In the genomic region with DNA sequence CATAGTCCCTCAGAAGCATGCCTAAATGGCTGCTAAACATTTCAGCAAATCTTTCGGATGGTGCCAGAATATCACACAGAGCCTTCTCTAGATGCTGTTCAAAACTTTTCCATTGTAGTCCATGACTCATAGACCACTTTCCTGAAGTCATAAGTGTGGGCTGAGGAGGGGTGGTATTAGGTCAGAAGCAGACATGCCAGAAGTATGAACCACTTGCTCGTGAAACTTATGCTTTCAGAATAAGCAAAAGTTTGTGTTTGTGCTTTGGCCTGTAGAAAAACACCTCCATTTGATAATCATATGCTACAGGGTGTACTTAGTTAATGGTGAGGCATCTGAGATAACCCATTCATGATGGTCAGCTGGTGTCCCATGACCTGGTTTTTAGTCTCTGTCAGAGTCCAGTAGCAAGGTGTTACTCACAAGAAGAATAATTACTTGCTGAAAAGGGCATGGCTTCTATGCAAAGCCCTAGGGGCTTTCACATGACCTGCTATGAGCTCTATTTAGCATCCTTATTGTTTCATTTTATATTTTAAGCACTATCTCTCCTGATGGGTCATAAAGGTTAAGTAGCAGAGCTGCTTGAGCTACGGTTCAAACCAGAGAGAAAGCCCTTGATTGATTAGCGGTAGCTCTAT, we compare ENCODE assay signal across 11 cellular contexts.
A peak's percentile ranks its signal among the peaks of the same experiment; 100 is the strongest.
DNase-seq lines count a peak whose midpoint lies in the region; ATAC-seq, FAIRE-seq and TF ChIP-seq lines count a peak whose summit lies in the region.
"Had no signal": no experiment of that assay in that cellular context is flagged by ENCODE, and none has a peak within 500 bp of the region (broad histone marks: within the 10 kb centered on the region; RNA-seq: fewer than 3 reads in every experiment).

No MANE protein-coding gene starts in this region.

- no peak overlapping the region for H3K4me2 ChIP-seq in MM.1S (ENCODE audit: low read depth, low read length)

- H3K9ac ChIP-seq in MM.1S (ENCODE audit: low read length), result no peak overlapping the region

- no peaks in the 10 kb centered on the region for H3K4me1 ChIP-seq in MM.1S (ENCODE audit: low read length)
- H3K4me1 ChIP-seq: HAP-1, tibial nerve had no signal

- H3K9me2 ChIP-seq in MM.1S (replicated peaks; ENCODE audit: insufficient read depth, low read length), result no peaks in the 10 kb centered on the region

- no peaks in the 10 kb centered on the region for H3K27me3 ChIP-seq in MM.1S (replicated peaks; ENCODE audit: insufficient read depth, low read length)
- H3K27me3 ChIP-seq: tibial nerve had no signal

- H3F3A ChIP-seq in MM.1S (ENCODE audit: insufficient read depth, low read length), result no peaks in the 10 kb centered on the region

- FAIRE-seq in urothelium cell line (lab: Jason Lieb, UNC), result peak; percentile 70

- H3K36me3 ChIP-seq in MM.1S (replicated peaks; ENCODE audit: insufficient read depth, low read length), result no peaks in the 10 kb centered on the region
- H3K36me3 ChIP-seq: HAP-1, tibial nerve had no signal

- H3K27ac ChIP-seq in MM.1S (ENCODE audit: low read length), result no peak overlapping the region
- H3K27ac ChIP-seq: tibial nerve had no signal

- no peaks in the 10 kb centered on the region for H4K20me1 ChIP-seq in MM.1S (ENCODE audit: insufficient read depth, low read length)

- TF ChIP-seq CTCF in fibroblast of the aortic adventitia (IDR thresholded peaks at IDR 0.05; ENCODE audit: insufficient read depth, low read length) (no peak), MM.1S (IDR thresholded peaks at IDR 0.05; ENCODE audit: low read length) (no peak)

- no peak overlapping the region for H3K4me3 ChIP-seq in fibroblast of the aortic adventitia (ENCODE audit: low read depth, low read length)
- H3K4me3 ChIP-seq in MM.1S (ENCODE audit: low read length), result no peak overlapping the region
- H3K4me3 ChIP-seq: HAP-1, tibial nerve had no signal

- DNase-seq in stimulated activated CD4-positive, alpha-beta T cell treated with anti-CD3 and anti-CD28 coated beads, Interleukin-2, amount 100 ng/mL, for 4 hours (ENCODE audit: low read depth), result peak; percentile 2
- DNase-seq in stimulated activated CD4-positive, alpha-beta T cell treated with anti-CD3 and anti-CD28 coated beads, Interleukin-1b, Interleukin-23, amount 100 ng/mL, for 48 hours, result no peak
- DNase-seq in fibroblast of the aortic adventitia (ENCODE audit: low read depth), result peak; percentile 89
- peak; percentile 65 for DNase-seq in urothelium cell line (ENCODE audit: low spot score)
- no peak for DNase-seq in MM.1S
- DNase-seq in ureter (ENCODE audit: low spot score), result no peak
- DNase-seq: SW 1271 had no signal

- H2AFZ ChIP-seq in MM.1S (ENCODE audit: low read length), result no peak overlapping the region

- ATAC-seq in SK-N-SH treated with all-trans-retinoic acid at 6 μM for 48 hours (peak; percentile 72), HG03571 (IDR thresholded peaks at IDR 0.05; ENCODE audit: unreplicated experiment) (no peak)

- no peaks in the 10 kb centered on the region for H3K9me3 ChIP-seq in MM.1S (replicated peaks; ENCODE audit: insufficient read depth, low read length)
- H3K9me3 ChIP-seq: HAP-1, tibial nerve had no signal

- no peaks in the 10 kb centered on the region for H3K79me2 ChIP-seq in MM.1S (ENCODE audit: low read length)

TF ChIP-seq in SK-N-SH treated with all-trans-retinoic acid at 6 μM for 48 hours, 23 proteins besides CTCF, POLR2A, EP300 and RAD21:
- TF ChIP-seq ZNF565 (CRISPR knock-in tag; conservative IDR thresholded peaks at IDR 0.05; ENCODE audit: low read depth) (no peak), OSR1 (CRISPR knock-in tag; IDR thresholded peaks at IDR 0.05) (no peak), RARB (CRISPR knock-in tag; IDR thresholded peaks at IDR 0.05) (no peak), ZNF8 (CRISPR knock-in tag; IDR thresholded peaks at IDR 0.05) (no peak), ZFP30 (CRISPR knock-in tag; IDR thresholded peaks at IDR 0.05) (no peak), ZC3H10 (CRISPR knock-in tag; IDR thresholded peaks at IDR 0.05) (no peak), ZFP3 (CRISPR knock-in tag; IDR thresholded peaks at IDR 0.05) (no peak)
- TF ChIP-seq, protein P1, sequence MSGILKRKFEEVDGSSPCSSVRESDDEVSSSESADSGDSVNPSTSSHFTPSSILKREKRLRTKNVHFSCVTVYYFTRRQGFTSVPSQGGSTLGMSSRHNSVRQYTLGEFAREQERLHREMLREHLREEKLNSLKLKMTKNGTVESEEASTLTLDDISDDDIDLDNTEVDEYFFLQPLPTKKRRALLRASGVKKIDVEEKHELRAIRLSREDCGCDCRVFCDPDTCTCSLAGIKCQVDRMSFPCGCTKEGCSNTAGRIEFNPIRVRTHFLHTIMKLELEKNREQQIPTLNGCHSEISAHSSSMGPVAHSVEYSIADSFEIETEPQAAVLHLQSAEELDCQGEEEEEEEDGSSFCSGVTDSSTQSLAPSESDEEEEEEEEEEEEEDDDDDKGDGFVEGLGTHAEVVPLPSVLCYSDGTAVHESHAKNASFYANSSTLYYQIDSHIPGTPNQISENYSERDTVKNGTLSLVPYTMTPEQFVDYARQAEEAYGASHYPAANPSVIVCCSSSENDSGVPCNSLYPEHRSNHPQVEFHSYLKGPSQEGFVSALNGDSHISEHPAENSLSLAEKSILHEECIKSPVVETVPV (CRISPR knock-in tag; IDR thresholded peaks at IDR 0.05), result no peak
- TF ChIP-seq, protein P2, sequence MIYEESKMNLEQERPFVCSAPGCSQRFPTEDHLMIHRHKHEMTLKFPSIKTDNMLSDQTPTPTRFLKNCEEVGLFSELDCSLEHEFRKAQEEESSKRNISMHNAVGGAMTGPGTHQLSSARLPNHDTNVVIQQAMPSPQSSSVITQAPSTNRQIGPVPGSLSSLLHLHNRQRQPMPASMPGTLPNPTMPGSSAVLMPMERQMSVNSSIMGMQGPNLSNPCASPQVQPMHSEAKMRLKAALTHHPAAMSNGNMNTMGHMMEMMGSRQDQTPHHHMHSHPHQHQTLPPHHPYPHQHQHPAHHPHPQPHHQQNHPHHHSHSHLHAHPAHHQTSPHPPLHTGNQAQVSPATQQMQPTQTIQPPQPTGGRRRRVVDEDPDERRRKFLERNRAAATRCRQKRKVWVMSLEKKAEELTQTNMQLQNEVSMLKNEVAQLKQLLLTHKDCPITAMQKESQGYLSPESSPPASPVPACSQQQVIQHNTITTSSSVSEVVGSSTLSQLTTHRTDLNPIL (CRISPR knock-in tag; IDR thresholded peaks at IDR 0.05; ENCODE audit: low read depth), result no peak

Comparison
In these comparisons a context has a peak if more than half of its experiments do, and no peak if none do; other contexts are left out.
1. DNase-seq: peak in stimulated activated CD4-positive, alpha-beta T cell treated with anti-CD3 and anti-CD28 coated beads, Interleukin-2, amount 100 ng/mL, for 4 hours (single experiment), fibroblast of the aortic adventitia (single experiment) and urothelium cell line (single experiment); none in stimulated activated CD4-positive, alpha-beta T cell treated with anti-CD3 and anti-CD28 coated beads, Interleukin-1b, Interleukin-23, amount 100 ng/mL, for 48 hours (single experiment), MM.1S (single experiment) and ureter (single experiment).